Comparison of ENCODE assay signal across 13 cellular contexts in the genomic region with DNA sequence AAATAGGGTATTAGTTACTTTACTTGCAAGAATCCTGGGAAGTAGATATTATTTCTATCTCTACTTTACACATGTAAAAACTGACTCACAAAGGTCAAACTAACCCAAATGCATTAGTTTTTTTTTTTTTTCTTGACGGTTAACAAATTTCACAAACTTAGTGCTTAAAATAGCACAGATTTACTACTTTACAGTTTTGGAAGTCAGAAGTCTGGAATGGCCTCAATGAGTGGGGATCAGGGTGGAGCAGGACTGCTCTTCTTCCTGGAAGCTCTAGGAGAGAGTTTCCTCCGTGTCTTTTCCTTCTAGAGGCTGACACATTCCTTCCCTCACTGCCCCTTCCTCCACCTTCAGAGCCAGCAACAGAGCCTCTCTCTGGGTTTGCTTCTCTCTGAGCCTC.
DNase-seq lines count a peak whose midpoint lies in the region; ATAC-seq, FAIRE-seq and TF ChIP-seq lines count a peak whose summit lies in the region.
"Had no signal": no experiment of that assay in that cellular context is flagged by ENCODE, and none has a peak within 500 bp of the region (broad histone marks: within the 10 kb centered on the region; RNA-seq: fewer than 3 reads in every experiment).

No MANE protein-coding gene starts in this region.

- no peaks in the 10 kb centered on the region for H3K27me3 ChIP-seq in skeletal muscle satellite cell (ENCODE audit: control insufficient read depth, insufficient read depth, low read length)

- FAIRE-seq in kidney (lab: Jason Lieb, UNC) = peak; percentile 58
- FAIRE-seq: frontal cortex had no signal

- peaks cover 0 to 6% of the 10 kb centered on the region in 2 donors for H3K9me3 ChIP-seq in kidney (ENCODE audit: control insufficient read depth in 1 of 2, low read length in 2 of 2)
- no peaks in the 10 kb centered on the region for H3K9me3 ChIP-seq in skeletal muscle satellite cell (replicated peaks; ENCODE audit: low read length)

- H3K4me3 ChIP-seq in kidney (ENCODE audit: low read length in 2 of 2) (no peak overlapping the region), skeletal muscle satellite cell (ENCODE audit: low read length) (no peak overlapping the region)

- TF ChIP-seq CTCF in kidney (IDR thresholded peaks at IDR 0.05; ENCODE audit: borderline replicate concordance, extremely low read depth, insufficient read depth) = no peak

- peaks cover under 1 to 4% of the 10 kb centered on the region in 2 donors for H3K4me1 ChIP-seq in kidney (ENCODE audit: control insufficient read depth in 1 of 2, insufficient read depth in 1 of 2, low read depth in 1 of 2, low read length in 2 of 2)
- peaks cover 62% of the 10 kb centered on the region for H3K4me1 ChIP-seq in skeletal muscle satellite cell (ENCODE audit: control insufficient read depth, insufficient read depth, low read length)
- H3K4me1 ChIP-seq: parathyroid adenoma had no signal

- intact Hi-C loops in kidney (cut with DNase I) (no loop called here), posterior vena cava (cut with DNase I) (loop anchor here in 1 of 2 donors (5.0 kb wide), 1 partner anchor 34 kb away; no protein-coding TSS in a partner anchor)

- no peak overlapping the region for H3K27ac ChIP-seq in kidney (ENCODE audit: low read depth in 2 of 2, low read length in 2 of 2)
- H3K27ac ChIP-seq: parathyroid adenoma had no signal

- H3K9ac ChIP-seq in kidney (ENCODE audit: low read length in 2 of 2) = no peak overlapping the region
- H3K9ac ChIP-seq in skeletal muscle satellite cell (ENCODE audit: low read depth, low read length) = peak overlapping the region; percentile 51
- H3K9ac ChIP-seq: parathyroid adenoma had no signal

- H3K36me3 ChIP-seq in kidney (ENCODE audit: control insufficient read depth in 1 of 2, insufficient read depth in 2 of 2, low read length in 2 of 2) = no peaks in the 10 kb centered on the region
- no peaks in the 10 kb centered on the region for H3K36me3 ChIP-seq in skeletal muscle satellite cell (ENCODE audit: insufficient read depth, low read length)

- DNase-seq in GM03348 (ENCODE audit: low spot score) (peak; percentile 67), amniotic epithelial cell (ENCODE audit: low read depth) (peak; percentile 51), kidney (no peak), cerebellum (ENCODE audit: low spot score) (no peak), posterior vena cava (ENCODE audit: low spot score) (no peak)
- DNase-seq in activated T-cell treated with anti-CD3 and anti-CD28 coated beads, Interleukin-2, amount 50 U/mL, for 48 hours = no peak
- DNase-seq: activated CD8-positive, alpha-beta memory T cell treated with anti-CD3 and anti-CD28 coated beads for 24 hours; Calu3; NCI-H1694 had no signal

- H3K4me2 ChIP-seq in skeletal muscle satellite cell (ENCODE audit: low read length) = peak overlapping the region; percentile 36

- ATAC-seq in HG03025 (IDR thresholded peaks at IDR 0.05; ENCODE audit: low FRiP score, unreplicated experiment) = no peak

Comparison
In these comparisons a context has a peak if more than half of its experiments do, and no peak if none do; other contexts are left out.
1. DNase-seq: peak in GM03348 (single experiment) and amniotic epithelial cell (single experiment); none in kidney (single experiment), activated T-cell treated with anti-CD3 and anti-CD28 coated beads, Interleukin-2, amount 50 U/mL, for 48 hours (0 of 2), cerebellum (single experiment) and posterior vena cava (single experiment).